ENCODE assay signal across 8 cellular contexts in genomic region chr13:96091164-96091931, GRCh38.
DNase-seq lines count a peak whose midpoint lies in the region; ATAC-seq and TF ChIP-seq lines count a peak whose summit lies in the region.

No MANE protein-coding gene starts in this region.

- peak overlapping the region; percentile 70 for H3K27ac ChIP-seq in VCaP
- no peak overlapping the region for H3K27ac ChIP-seq in iPS-18a (ENCODE audit: low read length)

- H3K9me3 Mint-ChIP-seq in stimulated activated memory B cell treated with anti-CD40 and anti-IgM and Interleukin-4, amounts not matched to agents 10 μg/mL and 1 μg/mL and 100 μg/mL, for 72 hours = no peaks in the 10 kb centered on the region

- TF ChIP-seq CTCF in VCaP (conservative IDR thresholded peaks at IDR 0.05) = no peak

- no peak for ATAC-seq in stimulated activated memory B cell treated with anti-CD40 and anti-IgM and Interleukin-4, amounts not matched to agents 10 μg/mL and 1 μg/mL and 100 μg/mL, for 72 hours

- no peak overlapping the region for H3K27ac Mint-ChIP-seq in stimulated activated memory B cell treated with anti-CD40 and anti-IgM and Interleukin-4, amounts not matched to agents 10 μg/mL and 1 μg/mL and 100 μg/mL, for 72 hours

- H3K36me3 Mint-ChIP-seq in stimulated activated memory B cell treated with anti-CD40 and anti-IgM and Interleukin-4, amounts not matched to agents 10 μg/mL and 1 μg/mL and 100 μg/mL, for 72 hours = no peaks in the 10 kb centered on the region

- DNase-seq in NCI-H1436 (lab: John Stamatoyannopoulos, UW) = peak; percentile 22
- DNase-seq in NCI-H1436 treated with DMSO at 0.1 percent for 48 hours (lab: John Stamatoyannopoulos, UW) = no peak
- DNase-seq in CD1c-positive myeloid dendritic cell (ENCODE audit: extremely low spot score) = no peak
- DNase-seq in NAMALWA (ENCODE audit: low spot score) = no peak
- no peak for DNase-seq in amniotic stem cell (lab: John Stamatoyannopoulos, UW)

- H3K9me3 ChIP-seq in iPS-18a (ENCODE audit: control insufficient read depth, low read depth, low read length) = no peaks in the 10 kb centered on the region

- peaks cover 50% of the 10 kb centered on the region for H3K27me3 Mint-ChIP-seq in stimulated activated memory B cell treated with anti-CD40 and anti-IgM and Interleukin-4, amounts not matched to agents 10 μg/mL and 1 μg/mL and 100 μg/mL, for 72 hours

- peaks cover 7% of the 10 kb centered on the region for H3K4me1 Mint-ChIP-seq in stimulated activated memory B cell treated with anti-CD40 and anti-IgM and Interleukin-4, amounts not matched to agents 10 μg/mL and 1 μg/mL and 100 μg/mL, for 72 hours

- H3K4me3 ChIP-seq in iPS-18a (ENCODE audit: low read length) = peak overlapping the region; percentile 67

- H3K9ac ChIP-seq in iPS-18a (ENCODE audit: low read length) = peak overlapping the region; percentile 5

- H3K4me1 ChIP-seq in iPS-18a (ENCODE audit: control insufficient read depth, low read depth, low read length) = peaks cover 3% of the 10 kb centered on the region

- H3K27me3 ChIP-seq in iPS-18a (ENCODE audit: control insufficient read depth, insufficient read depth, low read length) = peaks cover 63% of the 10 kb centered on the region

- peak overlapping the region; percentile 50 for H3K4me3 Mint-ChIP-seq in stimulated activated memory B cell treated with anti-CD40 and anti-IgM and Interleukin-4, amounts not matched to agents 10 μg/mL and 1 μg/mL and 100 μg/mL, for 72 hours

- no peaks in the 10 kb centered on the region for H3K36me3 ChIP-seq in iPS-18a (ENCODE audit: control insufficient read depth, low read depth, low read length)
